ENCODE assay signal across 9 cellular contexts in genomic region chr11:73236879-73237278, GRCh38. TPM values are rescaled to one million over a fixed set of nuclear protein-coding genes. Genes with fewer than 3 reads are reported as not detected.
DNase-seq lines count a peak whose midpoint lies in the region; ATAC-seq and TF ChIP-seq lines count a peak whose summit lies in the region.
"Had no signal": no experiment of that assay in that cellular context is flagged by ENCODE, and none has a peak within 500 bp of the region (broad histone marks: within the 10 kb centered on the region; RNA-seq: fewer than 3 reads in every experiment).

No MANE protein-coding gene starts in this region.

- H3K23ac ChIP-seq in mesenchymal stem cell (ENCODE audit: low read length in 2 of 2): no peak overlapping the region

- H3K4me1 ChIP-seq in A673 (ENCODE audit: insufficient read depth, low read length, poor library complexity, severe bottlenecking): no peaks in the 10 kb centered on the region
- H3K4me1 ChIP-seq in PC-9 (replicated peaks; ENCODE audit: insufficient read depth): peaks cover 48% of the 10 kb centered on the region
- H3K4me1 ChIP-seq in mesenchymal stem cell (ENCODE audit: control insufficient read depth, insufficient read depth, low read depth, low read length): peaks cover 6% of the 10 kb centered on the region
- H3K4me1 ChIP-seq: HAP-1 had no signal

- intact Hi-C loops in A673 (cut with micrococcal nuclease; ENCODE audit: unreplicated experiment): no loop called here
- intact Hi-C loops in PC-9 (cut with micrococcal nuclease; ENCODE audit: unreplicated experiment): loop anchor here (1.0 to 5.0 kb wide), 2 partner anchors 19 to 315 kb away; partner anchors contain the start of gene P2RY2

- H2BK15ac ChIP-seq in mesenchymal stem cell (ENCODE audit: low read depth, poor library complexity, severe bottlenecking): no peak overlapping the region

- no peak overlapping the region for H2BK5ac ChIP-seq in mesenchymal stem cell (ENCODE audit: low read depth, low read length, poor library complexity, severe bottlenecking)

- H3K9me2 ChIP-seq in PC-9 (ENCODE audit: insufficient read depth): no peaks in the 10 kb centered on the region; the same call in 1 of the 2 replicates

- H3K4me2 ChIP-seq in PC-9: no peak overlapping the region
- no peak overlapping the region for H3K4me2 ChIP-seq in mesenchymal stem cell (ENCODE audit: low read length, poor library complexity, severe bottlenecking)

- H4K8ac ChIP-seq in mesenchymal stem cell (ENCODE audit: low read length): no peak overlapping the region

- no peak for ATAC-seq in GM19328 (IDR thresholded peaks at IDR 0.05; ENCODE audit: unreplicated experiment)
- ATAC-seq in HG03565 (IDR thresholded peaks at IDR 0.05; ENCODE audit: unreplicated experiment): no peak

- H3K4ac ChIP-seq in mesenchymal stem cell (ENCODE audit: low read depth in 1 of 2, low read length in 2 of 2): no peak overlapping the region

- H2AFZ ChIP-seq in PC-9 (no peak overlapping the region), mesenchymal stem cell (ENCODE audit: low read depth, low read length) (no peak overlapping the region)

- H3K27me3 ChIP-seq in A673 (replicated peaks; ENCODE audit: insufficient read depth, low read depth, low read length, poor library complexity) (no peaks in the 10 kb centered on the region), PC-9 (ENCODE audit: insufficient read depth, low read depth) (no peaks in the 10 kb centered on the region), mesenchymal stem cell (ENCODE audit: control insufficient read depth in 1 of 2, insufficient read depth in 1 of 2, low read length in 2 of 2) (no peaks in the 10 kb centered on the region)

- peak; percentile 48 for DNase-seq in A673 (ENCODE audit: low spot score)
- peak; percentile 84 for DNase-seq in GM10266 (ENCODE audit: extremely low spot score)
- peak; percentile 65 to 66 for DNase-seq in PC-9
- peak; percentile 80 for DNase-seq in dermis blood vessel endothelial cell
- DNase-seq in mesenchymal stem cell: peak; percentile 53
- no peak for DNase-seq in mucosa of gallbladder (ENCODE audit: low spot score)

- no peak overlapping the region for H3K27ac ChIP-seq in A673 (ENCODE audit: low read depth, low read length, poor library complexity, severe bottlenecking)
- no peak overlapping the region for H3K27ac ChIP-seq in PC-9
- no peak overlapping the region for H3K27ac ChIP-seq in mesenchymal stem cell (ENCODE audit: low read length, poor library complexity, severe bottlenecking)

- H3K79me1 ChIP-seq in mesenchymal stem cell (replicated peaks; ENCODE audit: low read length, poor library complexity, severe bottlenecking): no peaks in the 10 kb centered on the region

- no peak overlapping the region for H2AK5ac ChIP-seq in mesenchymal stem cell (ENCODE audit: low read length, severe bottlenecking)

- no peaks in the 10 kb centered on the region for H3K79me2 ChIP-seq in PC-9 (ENCODE audit: low read depth)

- H3K9me3 ChIP-seq in A673 (ENCODE audit: low read depth, low read length, poor library complexity, severe bottlenecking) (no peaks in the 10 kb centered on the region), PC-9 (ENCODE audit: insufficient read depth, low read depth) (no peaks in the 10 kb centered on the region), mesenchymal stem cell (ENCODE audit: control insufficient read depth, low read length) (no peaks in the 10 kb centered on the region)
- H3K9me3 ChIP-seq: HAP-1 had no signal

- no peak overlapping the region for H3K14ac ChIP-seq in mesenchymal stem cell (ENCODE audit: low read length in 2 of 2)

- H4K91ac ChIP-seq in mesenchymal stem cell (ENCODE audit: low read length): peak overlapping the region; percentile 21

- 54% methylated on average over 5 of the region's 5 CpGs for WGBS in mesenchymal stem cell

- H3K36me3 ChIP-seq in A673 (ENCODE audit: insufficient read depth, low read length, poor library complexity, severe bottlenecking): no peaks in the 10 kb centered on the region
- H3K36me3 ChIP-seq in PC-9 (ENCODE audit: low read depth): no peaks in the 10 kb centered on the region
- H3K36me3 ChIP-seq in mesenchymal stem cell (ENCODE audit: control insufficient read depth in 1 of 2, insufficient read depth in 2 of 2, low read depth in 1 of 2, low read length in 2 of 2): peaks cover 0 to 6% of the 10 kb centered on the region in 2 experiments
- H3K36me3 ChIP-seq: HAP-1 had no signal

- no peak overlapping the region for H3K9ac ChIP-seq in mesenchymal stem cell (ENCODE audit: low read length)

- H3F3A ChIP-seq in PC-9 (ENCODE audit: insufficient read depth, low read depth): peaks cover 5% of the 10 kb centered on the region; the same call in 1 of the 2 replicates

- H3K18ac ChIP-seq in mesenchymal stem cell (ENCODE audit: low read depth in 1 of 2, low read length in 2 of 2): no peak overlapping the region

- BruUV-seq in A673 (replicated peaks; lab: Mats Ljungman, UMichigan): no TSS peak
- no TSS peak for BruUV-seq in PC-9 (replicated peaks; lab: Mats Ljungman, UMichigan)

- CTCF ChIA-PET in A673 (lab: Charles Lee): interaction anchor here (0.8 to 1.0 kb wide), 2 partner anchors 52 to 511 kb away, joined by 3 to 5 read pairs; no protein-coding TSS in a partner anchor
- CTCF ChIA-PET in PC-9 (lab: Charles Lee): interaction anchor here (0.6 to 1.7 kb wide), 12 partner anchors 12 to 514 kb away, joined by 3 to 10 read pairs (median 4); no protein-coding TSS in a partner anchor

- TF ChIP-seq CTCF in A673 (conservative IDR thresholded peaks at IDR 0.05; ENCODE audit: low read depth, low read length): peak; percentile 73
- TF ChIP-seq CTCF in GM10266 (IDR thresholded peaks at IDR 0.05; ENCODE audit: control insufficient read depth, insufficient read depth, low read depth, missing control alignments): peak; percentile 72
- peak; percentile 89 for TF ChIP-seq CTCF in PC-9 (conservative IDR thresholded peaks at IDR 0.05)

- no peaks in the 10 kb centered on the region for H4K20me1 ChIP-seq in PC-9 (ENCODE audit: insufficient read depth)

- no peak overlapping the region for H2BK12ac ChIP-seq in mesenchymal stem cell (ENCODE audit: low read length in 2 of 2)

- H3K4me3 ChIP-seq in A673 (ENCODE audit: low read depth, low read length, poor library complexity, severe bottlenecking): no peak overlapping the region
- no peak overlapping the region for H3K4me3 ChIP-seq in PC-9
- H3K4me3 ChIP-seq in mesenchymal stem cell (ENCODE audit: insufficient read depth in 1 of 2, low read depth in 1 of 2, low read length in 2 of 2): no peak overlapping the region
- H3K4me3 ChIP-seq: HAP-1 had no signal

- no peak overlapping the region for H2BK120ac ChIP-seq in mesenchymal stem cell (ENCODE audit: low read depth, low read length)

- POLR2A ChIA-PET in A673 (lab: Charles Lee; ENCODE audit: low non-redundant PET): interaction anchor here (0.6 kb wide), 1 partner anchor 94 kb away, joined by 3 read pairs; no protein-coding TSS in a partner anchor
- POLR2A ChIA-PET in PC-9 (lab: Charles Lee; ENCODE audit: unreplicated experiment): interaction anchor here (0.9 kb wide), 1 partner anchor 234 kb away, joined by 5 read pairs; no protein-coding TSS in a partner anchor

RNA-seq across cellular contexts. Expression of gene P2RY2, which starts 18.8 kb away (rescaled TPM):
- total RNA-seq in A673 (2021) (not detected in 2 replicates), PC-9 (2021) (19.8 and 22.5 TPM in 2 replicates), dermis blood vessel endothelial cell (0.51 and 1.2 TPM in 2 replicates), mucosa of gallbladder (12.6 TPM)
- polyA plus RNA-seq in mesenchymal stem cell (2013, experiment 1 of 2): 0.01 TPM
- polyA plus RNA-seq in mesenchymal stem cell (2013, experiment 2 of 2): 0.03 TPM

RNA-seq across cellular contexts. Expression of gene P2RY6, which starts 35.3 kb away (rescaled TPM):
- total RNA-seq in A673 (2021) (0.43 TPM in 1 of 2 replicates, not detected in the other), PC-9 (2021) (29.7 and 34.7 TPM in 2 replicates), dermis blood vessel endothelial cell (0.05 TPM in 1 of 2 replicates, not detected in the other), mucosa of gallbladder (2.9 TPM)
- 0.35 TPM for polyA plus RNA-seq in mesenchymal stem cell (2013, experiment 1 of 2)
- polyA plus RNA-seq in mesenchymal stem cell (2013, experiment 2 of 2): 0.21 TPM
